19 cellular contexts compared by ENCODE assay signal in the genomic region with DNA sequence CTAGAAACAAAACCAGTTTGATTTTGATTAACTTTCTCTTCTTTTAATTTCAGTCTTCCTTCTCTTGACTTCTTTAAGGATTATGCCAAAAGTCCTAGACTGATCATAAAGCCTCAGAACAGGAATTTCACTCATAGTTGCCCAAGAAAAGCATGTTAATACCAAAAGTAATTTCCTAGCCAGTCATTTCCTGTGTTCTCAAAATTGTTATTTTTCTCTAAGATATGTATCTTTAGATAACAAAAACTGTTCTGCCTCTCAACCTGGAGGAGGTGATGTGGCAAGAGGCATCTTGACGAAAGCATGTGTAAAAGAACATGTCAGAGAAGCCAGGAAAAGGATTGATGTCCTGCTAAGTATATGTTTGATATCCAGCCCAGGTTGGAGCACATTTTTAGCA.
DNase-seq lines count a peak whose midpoint lies in the region; ATAC-seq, FAIRE-seq and TF ChIP-seq lines count a peak whose summit lies in the region.
"Had no signal": no experiment of that assay in that cellular context is flagged by ENCODE, and none has a peak within 500 bp of the region (broad histone marks: within the 10 kb centered on the region; RNA-seq: fewer than 3 reads in every experiment).

No MANE protein-coding gene starts in this region.

- H3K4me1 Mint-ChIP-seq in activated naive CD4-positive, alpha-beta T cell treated with anti-CD3 and anti-CD28 coated beads for 36 hours (ENCODE audit: low read depth), result peaks cover 9% of the 10 kb centered on the region
- H3K4me1 Mint-ChIP-seq in activated naive CD4-positive, alpha-beta T cell treated with anti-CD3 and anti-CD28 coated beads, Interleukin-2, amount 10 ng/mL, durations not matched to agents 7 days and 5 days, result peaks cover 10% of the 10 kb centered on the region
- H3K4me1 Mint-ChIP-seq: natural killer cell had no signal

- CTCF ChIA-PET in activated naive CD4-positive, alpha-beta T cell treated with anti-CD3 and anti-CD28 coated beads for 36 hours (lab: Charles Lee), result no interaction called here
- CTCF ChIA-PET in activated naive CD4-positive, alpha-beta T cell treated with anti-CD3 and anti-CD28 coated beads, Interleukin-2, amount 10 ng/mL, durations not matched to agents 7 days and 5 days (lab: Charles Lee), result no interaction called here

- H3K27me3 Mint-ChIP-seq in activated naive CD4-positive, alpha-beta T cell treated with anti-CD3 and anti-CD28 coated beads for 36 hours (ENCODE audit: low read depth), result peaks cover 3% of the 10 kb centered on the region
- peaks cover 32% of the 10 kb centered on the region for H3K27me3 Mint-ChIP-seq in activated naive CD4-positive, alpha-beta T cell treated with anti-CD3 and anti-CD28 coated beads, Interleukin-2, amount 10 ng/mL, durations not matched to agents 7 days and 5 days

- no peak for FAIRE-seq in urothelium cell line (lab: Jason Lieb, UNC)
- FAIRE-seq: GM12892 had no signal

- intact Hi-C loops in activated naive CD4-positive, alpha-beta T cell treated with anti-CD3 and anti-CD28 coated beads for 36 hours (cut with micrococcal nuclease), result no loop called here
- intact Hi-C loops in tibial artery (cut with DNase I; ENCODE audit: low total_unique reads), result no loop called here

- no peaks in the 10 kb centered on the region for H3K9me3 Mint-ChIP-seq in activated naive CD4-positive, alpha-beta T cell treated with anti-CD3 and anti-CD28 coated beads for 36 hours
- no peaks in the 10 kb centered on the region for H3K9me3 Mint-ChIP-seq in activated naive CD4-positive, alpha-beta T cell treated with anti-CD3 and anti-CD28 coated beads, Interleukin-2, amount 10 ng/mL, durations not matched to agents 7 days and 5 days
- H3K9me3 Mint-ChIP-seq: natural killer cell had no signal

- H3K4me1 ChIP-seq in tibial artery, result peaks cover 0 to 98% (median 55%) of the 10 kb centered on the region in 4 donors

- no peak for ATAC-seq in GM19452 (IDR thresholded peaks at IDR 0.05; ENCODE audit: unreplicated experiment)
- ATAC-seq: natural killer cell had no signal

- no peaks in the 10 kb centered on the region for H3K36me3 Mint-ChIP-seq in activated naive CD4-positive, alpha-beta T cell treated with anti-CD3 and anti-CD28 coated beads for 36 hours (ENCODE audit: low read depth)
- H3K36me3 Mint-ChIP-seq in activated naive CD4-positive, alpha-beta T cell treated with anti-CD3 and anti-CD28 coated beads, Interleukin-2, amount 10 ng/mL, durations not matched to agents 7 days and 5 days, result no peaks in the 10 kb centered on the region
- H3K36me3 Mint-ChIP-seq: natural killer cell had no signal

- TF ChIP-seq CTCF in fibroblast of pulmonary artery (IDR thresholded peaks at IDR 0.05; ENCODE audit: low read length, missing control alignments) (no peak), tibial artery (IDR thresholded peaks at IDR 0.05) (no peak)

- no peak overlapping the region for H3K4me3 ChIP-seq in fibroblast of pulmonary artery (replicated peaks; ENCODE audit: low read depth, low read length)
- no peak overlapping the region for H3K4me3 ChIP-seq in tibial artery
- H3K4me3 ChIP-seq: coronary artery, skin epidermis, tibial nerve had no signal

- no peaks in the 10 kb centered on the region for H3K9me3 ChIP-seq in tibial artery
- H3K9me3 ChIP-seq: tibial nerve had no signal

- H3K27me3 ChIP-seq in tibial artery, result no peaks in the 10 kb centered on the region
- H3K27me3 ChIP-seq: tibial nerve had no signal

- peak; percentile 13 for DNase-seq in activated naive CD4-positive, alpha-beta T cell treated with anti-CD3 and anti-CD28 coated beads for 36 hours
- no peak for DNase-seq in activated naive CD4-positive, alpha-beta T cell treated with anti-CD3 and anti-CD28 coated beads, Interleukin-2, amount 10 ng/mL, durations not matched to agents 7 days and 5 days
- DNase-seq in amniotic epithelial cell (ENCODE audit: low read depth), result peak; percentile 98
- peak; percentile 92 for DNase-seq in fibroblast of pulmonary artery (ENCODE audit: low read depth)
- no peak for DNase-seq in tibial artery
- DNase-seq in urothelium cell line (ENCODE audit: low spot score), result no peak
- no peak for DNase-seq in NCI-H2107 (lab: John Stamatoyannopoulos, UW)
- DNase-seq: ACHN; activated CD4-positive, alpha-beta T cell treated with anti-CD3 and anti-CD28 coated beads, Interleukin-2, amount 50 U/mL, for 48 hours; activated gamma-delta T cell; left cardiac atrium; natural killer cell; NCI-H510A; T1000 had no signal

- no peaks in the 10 kb centered on the region for H3K36me3 ChIP-seq in tibial artery
- H3K36me3 ChIP-seq: tibial nerve had no signal

- no peak overlapping the region for H3K4me3 Mint-ChIP-seq in activated naive CD4-positive, alpha-beta T cell treated with anti-CD3 and anti-CD28 coated beads for 36 hours
- no peak overlapping the region for H3K4me3 Mint-ChIP-seq in activated naive CD4-positive, alpha-beta T cell treated with anti-CD3 and anti-CD28 coated beads, Interleukin-2, amount 10 ng/mL, durations not matched to agents 7 days and 5 days
- H3K4me3 Mint-ChIP-seq: natural killer cell had no signal

- H3K27ac ChIP-seq in tibial artery, result peak overlapping the region; percentile 63 to 75

- no peak overlapping the region for H3K27ac Mint-ChIP-seq in activated naive CD4-positive, alpha-beta T cell treated with anti-CD3 and anti-CD28 coated beads for 36 hours
- no peak overlapping the region for H3K27ac Mint-ChIP-seq in activated naive CD4-positive, alpha-beta T cell treated with anti-CD3 and anti-CD28 coated beads, Interleukin-2, amount 10 ng/mL, durations not matched to agents 7 days and 5 days
- H3K27ac Mint-ChIP-seq: natural killer cell had no signal

Comparison
In these comparisons a context has a peak if more than half of its experiments do, and no peak if none do; other contexts are left out.
1. DNase-seq: peak in activated naive CD4-positive, alpha-beta T cell treated with anti-CD3 and anti-CD28 coated beads for 36 hours (single experiment), amniotic epithelial cell (single experiment) and fibroblast of pulmonary artery (single experiment); none in activated naive CD4-positive, alpha-beta T cell treated with anti-CD3 and anti-CD28 coated beads, Interleukin-2, amount 10 ng/mL, durations not matched to agents 7 days and 5 days (single experiment), tibial artery (0 of 2), urothelium cell line (single experiment) and NCI-H2107 (single experiment).